ENCODE assay signal across 28 cellular contexts in the genomic region with DNA sequence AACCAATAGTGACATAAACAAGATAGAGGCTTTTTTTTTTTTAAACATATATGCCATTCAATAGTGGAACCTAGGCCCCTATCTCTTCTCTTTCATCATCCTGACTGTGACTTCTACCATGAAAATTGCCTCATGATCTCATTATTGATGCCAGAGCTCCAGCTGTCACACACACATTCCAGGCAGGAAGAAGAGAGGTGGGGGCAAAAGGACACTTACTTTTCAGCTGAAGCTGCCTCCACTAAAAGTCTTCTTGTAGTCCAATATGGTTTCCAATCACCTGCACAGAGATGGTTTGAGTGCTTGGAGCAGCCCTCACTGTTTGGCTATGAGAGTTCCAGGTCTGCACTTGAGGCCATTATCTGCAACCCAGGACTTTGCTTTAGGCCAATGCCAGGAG.
"Had no signal": no experiment of that assay in that cellular context is flagged by ENCODE, and none has a peak within 500 bp of the region (broad histone marks: within the 10 kb centered on the region; RNA-seq: fewer than 3 reads in every experiment).

No MANE protein-coding gene starts in this region.

- H3K4me1 ChIP-seq: suprapubic skin, testis, thyroid gland, tibial artery, tibial nerve, upper lobe of right lung, uterus, vagina had no signal

- FAIRE-seq: urothelium cell line had no signal

- H3K27me3 Mint-ChIP-seq: type B pancreatic cell had no signal

- H3K36me3 ChIP-seq: stomach, suprapubic skin, thoracic aorta, thyroid gland, tibial artery, tibial nerve, transverse colon, upper lobe of left lung, upper lobe of right lung, uterus, vagina had no signal

- H3K27ac Mint-ChIP-seq: stimulated activated effector memory CD8-positive, alpha-beta T cell treated with anti-CD3 and anti-CD28 coated beads, Interleukin-12 subunit alpha, Interleukin-12 subunit beta, amount 100 ng/mL, for 72 hours; stimulated activated memory B cell treated with anti-CD40 and anti-IgM and Interleukin-4, amounts not matched to agents 10 μg/mL and 1 μg/mL and 100 μg/mL, for 72 hours; stimulated activated naive B cell treated with anti-CD40 and anti-IgM and Interleukin-4, amounts not matched to agents 10 μg/mL and 1 μg/mL and 100 μg/mL, for 72 hours; stimulated activated naive CD8-positive, alpha-beta T cell treated with anti-CD3 and anti-CD28 coated beads, Interleukin-15, amount 100 ng/mL, for 72 hours; stimulated activated naive CD8-positive, alpha-beta T cell treated with anti-CD3 and anti-CD28 coated beads, Interleukin-15, Interleukin-2, amounts not matched to agents 100 ng/mL and 50 ng/mL, for 24 hours; type B pancreatic cell had no signal

- H3K4me3 Mint-ChIP-seq: stimulated activated effector memory CD8-positive, alpha-beta T cell treated with anti-CD3 and anti-CD28 coated beads, Interleukin-12 subunit alpha, Interleukin-12 subunit beta, amount 100 ng/mL, for 72 hours; stimulated activated memory B cell treated with anti-CD40 and anti-IgM and Interleukin-4, amounts not matched to agents 10 μg/mL and 1 μg/mL and 100 μg/mL, for 72 hours; stimulated activated naive B cell treated with anti-CD40 and anti-IgM and Interleukin-4, amounts not matched to agents 10 μg/mL and 1 μg/mL and 100 μg/mL, for 72 hours; stimulated activated naive CD8-positive, alpha-beta T cell treated with anti-CD3 and anti-CD28 coated beads, Interleukin-15, amount 100 ng/mL, for 72 hours; stimulated activated naive CD8-positive, alpha-beta T cell treated with anti-CD3 and anti-CD28 coated beads, Interleukin-15, Interleukin-2, amounts not matched to agents 100 ng/mL and 50 ng/mL, for 24 hours; type B pancreatic cell had no signal

- DNase-seq: stimulated activated CD4-positive, alpha-beta T cell treated with anti-CD3 and anti-CD28 coated beads, Interleukin-2, amount 100 ng/mL, for 48 hours; stimulated activated CD4-positive, alpha-beta T cell treated with anti-CD3 and anti-CD28 coated beads, Interleukin-4, amount 100 ng/mL, for 1 hour; stimulated activated CD4-positive, alpha-beta T cell treated with anti-CD3 and anti-CD28 coated beads, Interleukin-4, amount 100 ng/mL, for 24 hours; stimulated activated CD4-positive, alpha-beta T cell treated with anti-CD3 and anti-CD28 coated beads, Interleukin-4, amount 100 ng/mL, for 4 hours; stimulated activated CD8-positive, alpha-beta memory T cell treated with anti-CD3 and anti-CD28 coated beads, Interleukin-4, amount 100 ng/mL, for 48 hours; stimulated activated naive B cell treated with anti-CD40 and anti-IgM and Interleukin-4, amounts not matched to agents 10 μg/mL and 1 μg/mL and 100 μg/mL, for 72 hours; stimulated activated naive CD4-positive, alpha-beta T cell; stimulated activated naive CD4-positive, alpha-beta T cell treated with Interleukin-2 at 50 U/mL for 16 hours; stimulated activated naive CD8-positive, alpha-beta T cell treated with anti-CD3 and anti-CD28 coated beads, Interleukin-15, amount 100 ng/mL, for 72 hours; stimulated activated naive CD8-positive, alpha-beta T cell treated with anti-CD3 and anti-CD28 coated beads, Interleukin-15, Interleukin-2, amounts not matched to agents 100 U/mL and 50 U/mL, for 24 hours; stomach; substantia nigra; testis; thyroid gland; tibial artery; transverse colon; upper lobe of right lung; uterus had no signal

- H3K27ac ChIP-seq: stomach, suprapubic skin, testis, thoracic aorta, thyroid gland, tibial artery, tibial nerve, transverse colon, upper lobe of left lung, upper lobe of right lung, uterus, vagina had no signal

- H3K9me3 Mint-ChIP-seq: stimulated activated effector memory CD8-positive, alpha-beta T cell treated with anti-CD3 and anti-CD28 coated beads, Interleukin-12 subunit alpha, Interleukin-12 subunit beta, amount 100 ng/mL, for 72 hours; stimulated activated memory B cell treated with anti-CD40 and anti-IgM and Interleukin-4, amounts not matched to agents 10 μg/mL and 1 μg/mL and 100 μg/mL, for 72 hours; stimulated activated naive B cell treated with anti-CD40 and anti-IgM and Interleukin-4, amounts not matched to agents 10 μg/mL and 1 μg/mL and 100 μg/mL, for 72 hours; stimulated activated naive CD8-positive, alpha-beta T cell treated with anti-CD3 and anti-CD28 coated beads, Interleukin-15, amount 100 ng/mL, for 72 hours; stimulated activated naive CD8-positive, alpha-beta T cell treated with anti-CD3 and anti-CD28 coated beads, Interleukin-15, Interleukin-2, amounts not matched to agents 100 ng/mL and 50 ng/mL, for 24 hours; type B pancreatic cell had no signal

- ATAC-seq: stimulated activated effector memory CD8-positive, alpha-beta T cell treated with anti-CD3 and anti-CD28 coated beads, Interleukin-12 subunit alpha, Interleukin-12 subunit beta, amount 100 ng/mL, for 72 hours; stimulated activated memory B cell treated with anti-CD40 and anti-IgM and Interleukin-4, amounts not matched to agents 10 μg/mL and 1 μg/mL and 100 μg/mL, for 72 hours; stimulated activated naive B cell treated with anti-CD40 and anti-IgM and Interleukin-4, amounts not matched to agents 10 μg/mL and 1 μg/mL and 100 μg/mL, for 72 hours; stimulated activated naive CD8-positive, alpha-beta T cell treated with anti-CD3 and anti-CD28 coated beads, Interleukin-15, amount 100 ng/mL, for 72 hours; stimulated activated naive CD8-positive, alpha-beta T cell treated with anti-CD3 and anti-CD28 coated beads, Interleukin-15, Interleukin-2, amounts not matched to agents 100 U/mL and 50 U/mL, for 24 hours; upper lobe of right lung had no signal

- H3K4me3 ChIP-seq: stomach, suprapubic skin, testis, thoracic aorta, thyroid gland, tibial artery, tibial nerve, transverse colon, upper lobe of left lung, upper lobe of right lung, uterus, vagina had no signal

- H3K27me3 ChIP-seq: stomach, suprapubic skin, testis, thyroid gland, tibial artery, tibial nerve, transverse colon, upper lobe of left lung, upper lobe of right lung, uterus, vagina had no signal

- H3K4me1 Mint-ChIP-seq: stimulated activated memory B cell treated with anti-CD40 and anti-IgM and Interleukin-4, amounts not matched to agents 10 μg/mL and 1 μg/mL and 100 μg/mL, for 72 hours had no signal

- H3K36me3 Mint-ChIP-seq: stimulated activated effector memory CD8-positive, alpha-beta T cell treated with anti-CD3 and anti-CD28 coated beads, Interleukin-12 subunit alpha, Interleukin-12 subunit beta, amount 100 ng/mL, for 72 hours; stimulated activated memory B cell treated with anti-CD40 and anti-IgM and Interleukin-4, amounts not matched to agents 10 μg/mL and 1 μg/mL and 100 μg/mL, for 72 hours; stimulated activated naive B cell treated with anti-CD40 and anti-IgM and Interleukin-4, amounts not matched to agents 10 μg/mL and 1 μg/mL and 100 μg/mL, for 72 hours; type B pancreatic cell had no signal

- H3K9me3 ChIP-seq: stomach, suprapubic skin, testis, thoracic aorta, thyroid gland, tibial artery, tibial nerve, transverse colon, upper lobe of left lung, upper lobe of right lung, uterus, vagina had no signal
